Comparison of ENCODE assay signal across 8 cellular contexts in the genomic region with DNA sequence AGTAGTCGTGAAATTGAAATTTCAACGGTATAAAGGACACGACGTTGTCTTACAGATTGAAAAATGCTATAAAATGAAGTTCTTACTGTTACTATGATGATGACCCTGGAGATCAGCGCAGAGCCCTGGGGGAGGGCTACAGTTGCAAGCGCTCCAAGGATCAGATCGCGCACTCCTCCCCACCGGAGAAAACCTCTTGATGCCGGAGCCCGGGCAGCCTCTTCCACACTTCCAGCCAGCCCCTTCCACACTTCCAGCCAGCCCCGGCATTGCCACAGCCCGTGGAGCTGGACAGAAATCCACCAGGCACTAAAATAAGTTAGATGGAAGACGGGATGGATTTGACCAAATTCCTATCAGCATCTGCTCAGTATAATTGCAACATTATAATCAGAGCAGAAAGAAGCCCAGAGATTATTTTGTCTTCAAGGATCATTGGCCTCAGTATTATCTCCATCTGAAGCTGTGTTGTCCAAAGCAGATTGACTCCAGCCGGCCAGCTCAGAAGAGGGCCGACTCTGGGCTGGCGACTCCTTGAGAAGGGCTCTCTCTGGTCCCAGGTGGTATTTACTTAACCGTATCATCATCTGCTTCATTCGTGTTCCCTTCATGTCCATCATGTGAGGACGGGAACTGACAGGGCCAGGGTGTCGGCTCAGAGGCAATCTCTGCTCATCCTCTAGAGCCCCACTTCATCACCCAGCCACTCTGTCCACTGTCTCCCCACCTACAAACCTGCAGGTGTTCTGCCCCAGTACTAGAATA. TPM values are rescaled to one million over a fixed set of nuclear protein-coding genes. Genes with fewer than 3 reads are reported as not detected.
DNase-seq lines count a peak whose midpoint lies in the region; ATAC-seq, FAIRE-seq and TF ChIP-seq lines count a peak whose summit lies in the region.

No MANE protein-coding gene starts in this region.

- no peak overlapping the region for H3K14ac ChIP-seq in mesenchymal stem cell (ENCODE audit: low read length in 2 of 2)

- H2BK120ac ChIP-seq in mesenchymal stem cell (ENCODE audit: low read depth, low read length) = no peak overlapping the region

- H2AK5ac ChIP-seq in mesenchymal stem cell (ENCODE audit: low read length, severe bottlenecking) = peak overlapping the region; percentile 23

- H3K27ac ChIP-seq in left ventricle myocardium inferior (replicated peaks) (peak overlapping the region; percentile 90), K562 (ENCODE audit: extremely low read depth, low read depth, low read length) (no peak overlapping the region), mesenchymal stem cell (ENCODE audit: low read length, poor library complexity, severe bottlenecking) (peak overlapping the region; percentile 64), uterus (peak overlapping the region; percentile 80 to 88)

- 26% methylated on average over 21 of the region's 21 CpGs for whole genome bisulfite sequencing in K562 (ENCODE audit: insufficient coverage, low coverage, missing lambda C conversion rate)
- WGBS in mesenchymal stem cell = 75% methylated on average over 21 of the region's 21 CpGs

- no peak overlapping the region for H4K8ac ChIP-seq in mesenchymal stem cell (ENCODE audit: low read length)

- H3K4me1 ChIP-seq in left ventricle myocardium inferior (peaks cover 46% of the 10 kb centered on the region), K562 (replicated peaks in 1 of 2; ENCODE audit: control insufficient read depth in 2 of 2, insufficient read depth in 2 of 2, low read length in 2 of 2) (peaks cover 6 to 14% of the 10 kb centered on the region in 2 experiments; a peak in 4 of 5 replicates), mesenchymal stem cell (ENCODE audit: control insufficient read depth, insufficient read depth, low read depth, low read length) (peaks cover 17% of the 10 kb centered on the region), uterus (peaks cover 0 to 4% of the 10 kb centered on the region in 2 donors)

- 0 out of 2 replicates have a peak, but pooled peaks cover 6% of the 10 kb centered on the region for H4K20me1 ChIP-seq in K562 (replicated peaks; ENCODE audit: control insufficient read depth, insufficient read depth, low read length)

- peak overlapping the region; percentile 91 for H3K4me3 ChIP-seq in left ventricle myocardium inferior
- H3K4me3 ChIP-seq in K562 = no peak overlapping the region
- H3K4me3 ChIP-seq in mesenchymal stem cell (ENCODE audit: insufficient read depth in 1 of 2, low read depth in 1 of 2, low read length in 2 of 2) = peak overlapping the region in 1 of 2 experiments; percentile 92
- H3K4me3 ChIP-seq in uterus = peak overlapping the region; percentile 33 to 63

- no peak for ATAC-seq in Right ventricle myocardium superior (ENCODE audit: poor library complexity)
- ATAC-seq in K562 = no peak
- no peak for ATAC-seq in HG02973 (IDR thresholded peaks at IDR 0.05; ENCODE audit: unreplicated experiment)

- no peaks in the 10 kb centered on the region for H3K9me1 ChIP-seq in K562 (ENCODE audit: control insufficient read depth, insufficient read depth, low read length)

- DNase-seq in left ventricle myocardium inferior (no peak), Right ventricle myocardium superior (no peak), K562 (ENCODE audit: extremely low read depth in 1 of 4, low spot score in 3 of 4) (no peak), mesenchymal stem cell (no peak), uterus (no peak), dermis blood vessel endothelial cell (no peak), D341Med (ENCODE audit: low spot score) (no peak)

- H4K91ac ChIP-seq in mesenchymal stem cell (ENCODE audit: low read length) = no peak overlapping the region

- no peak for TF ChIP-seq EP300 in K562 (IDR thresholded peaks at IDR 0.05; ENCODE audit: low read length)

- no peaks in the 10 kb centered on the region for H3K9me3 ChIP-seq in left ventricle myocardium inferior (replicated peaks)
- no peaks in the 10 kb centered on the region for H3K9me3 ChIP-seq in K562 (replicated peaks; ENCODE audit: control insufficient read depth, insufficient read depth, low read depth, low read length)
- H3K9me3 ChIP-seq in mesenchymal stem cell (ENCODE audit: control insufficient read depth, low read length) = no peaks in the 10 kb centered on the region
- no peaks in the 10 kb centered on the region for H3K9me3 ChIP-seq in uterus

- H3K36me3 ChIP-seq in left ventricle myocardium inferior = no peaks in the 10 kb centered on the region
- no peaks in the 10 kb centered on the region for H3K36me3 ChIP-seq in K562 (ENCODE audit: control insufficient read depth, insufficient read depth, low read length)
- no peaks in the 10 kb centered on the region for H3K36me3 ChIP-seq in mesenchymal stem cell (ENCODE audit: control insufficient read depth in 1 of 2, insufficient read depth in 2 of 2, low read depth in 1 of 2, low read length in 2 of 2)
- no peaks in the 10 kb centered on the region for H3K36me3 ChIP-seq in uterus

- H3K9ac ChIP-seq in K562 (ENCODE audit: insufficient read depth in 1 of 2, low read depth in 2 of 2, low read length in 2 of 2) (no peak overlapping the region), mesenchymal stem cell (ENCODE audit: low read length) (peak overlapping the region; percentile 79)

- no peak overlapping the region for H3K4ac ChIP-seq in mesenchymal stem cell (ENCODE audit: low read depth in 1 of 2, low read length in 2 of 2)

- H3K4me2 ChIP-seq in K562 (ENCODE audit: insufficient read depth, low read length) = peak overlapping the region; percentile 31
- H3K4me2 ChIP-seq in mesenchymal stem cell (ENCODE audit: low read length, poor library complexity, severe bottlenecking) = peak overlapping the region; percentile 70

- H3K27me3 ChIP-seq in left ventricle myocardium inferior (ENCODE audit: low read depth) (no peaks in the 10 kb centered on the region), K562 (ENCODE audit: control insufficient read depth in 2 of 2, insufficient read depth in 2 of 2, low read length in 2 of 2) (peaks cover 18 to 21% of the 10 kb centered on the region in 2 experiments; a peak in 4 of 5 replicates), mesenchymal stem cell (ENCODE audit: control insufficient read depth in 1 of 2, insufficient read depth in 1 of 2, low read length in 2 of 2) (no peaks in the 10 kb centered on the region), uterus (no peaks in the 10 kb centered on the region)

- TF ChIP-seq CTCF in left ventricle myocardium inferior (IDR thresholded peaks at IDR 0.05; ENCODE audit: borderline replicate concordance) (no peak), K562 (IDR thresholded peaks at IDR 0.05 in 2 of 3, conservative IDR thresholded peaks at IDR 0.05 in 1 of 3; ENCODE audit: insufficient read depth in 2 of 3, low read depth in 1 of 3, low read length in 3 of 3) (no peak), uterus (IDR thresholded peaks at IDR 0.05) (no peak)

- intact Hi-C loops in left ventricle myocardium inferior (cut with micrococcal nuclease) = no loop called here
- intact Hi-C loops in Right ventricle myocardium superior (cut with DNase I) = loop anchor here (2.0 to 5.0 kb wide), 3 partner anchors 113 to 194 kb away; no protein-coding TSS in a partner anchor
- intact Hi-C loops in K562 (cut with micrococcal nuclease) = loop anchor here (5.0 to 10.0 kb wide), 5 partner anchors 52 to 190 kb away; a partner anchor contains a TSS
- intact Hi-C loops in uterus (cut with DNase I; ENCODE audit: low total_unique reads) = loop anchor here (10.0 kb wide), 1 partner anchor 50 kb away; a partner anchor contains a TSS

- H3K18ac ChIP-seq in mesenchymal stem cell (ENCODE audit: low read depth in 1 of 2, low read length in 2 of 2) = no peak overlapping the region

- FAIRE-seq in K562 (lab: Jason Lieb, UNC) = no peak

- CTCF ChIA-PET in K562 (lab: Yijun Ruan, JAX; ENCODE audit: low intra/inter-chr PET ratio) = interaction anchor here (0.7 to 1.5 kb wide), 5 partner anchors 51 to 196 kb away, joined by 3 to 7 read pairs (median 3); no protein-coding TSS in a partner anchor

- peak overlapping the region; percentile 41; the same call in 1 of the 2 replicates for H2AFZ ChIP-seq in K562 (ENCODE audit: low read depth, low read length)
- H2AFZ ChIP-seq in mesenchymal stem cell (ENCODE audit: low read depth, low read length) = no peak overlapping the region

- TF ChIP-seq RAD21 in K562 (CRISPR knock-in tag; conservative IDR thresholded peaks at IDR 0.05 in 1 of 2, IDR thresholded peaks at IDR 0.05 in 1 of 2) = no peak

- peaks cover 9% of the 10 kb centered on the region for H3K79me1 ChIP-seq in mesenchymal stem cell (replicated peaks; ENCODE audit: low read length, poor library complexity, severe bottlenecking)

- TF ChIP-seq POLR2A in K562 (conservative IDR thresholded peaks at IDR 0.05) (no peak), uterus (IDR thresholded peaks at IDR 0.05) (no peak)

- H2BK12ac ChIP-seq in mesenchymal stem cell (ENCODE audit: low read length in 2 of 2) = no peak overlapping the region

- H3K23ac ChIP-seq in mesenchymal stem cell (ENCODE audit: low read length in 2 of 2) = peak overlapping the region in 1 of 2 experiments; percentile 14

- in situ Hi-C loops in K562 (cut with MboI) = no loop called here

- H3K79me2 ChIP-seq in K562 (ENCODE audit: control insufficient read depth, insufficient read depth, low read length) = no peaks in the 10 kb centered on the region

- POLR2A ChIA-PET in K562 (lab: Yijun Ruan, JAX) = interaction anchor here (0.6 to 1.2 kb wide), 5 partner anchors 12 to 1996 kb away, joined by 3 to 4 read pairs (median 3); a partner anchor contains a TSS

- BruUV-seq in K562 (replicated peaks; lab: Mats Ljungman, UMichigan) = no TSS peak

- H2BK15ac ChIP-seq in mesenchymal stem cell (ENCODE audit: low read depth, poor library complexity, severe bottlenecking) = no peak overlapping the region

- H2BK5ac ChIP-seq in mesenchymal stem cell (ENCODE audit: low read depth, low read length, poor library complexity, severe bottlenecking) = no peak overlapping the region

RNA-seq across cellular contexts. Expression of a gene that starts 0.8 kb away (rescaled TPM):
- 92.5 TPM for total RNA-seq in left ventricle myocardium inferior
- total RNA-seq in Right ventricle myocardium superior = 78.9 TPM
- total RNA-seq in K562 (2011; cell fraction: chromatin; rRNA removed; ENCODE audit: low replicate concordance) = 186 and 197 TPM in 2 replicates
- total RNA-seq in K562 (2011; cell fraction: nucleolus; rRNA removed) = 71.9 and 74.6 TPM in 2 replicates
- total RNA-seq in K562 (2011; cell fraction: nucleoplasm; rRNA removed) = 116 and 129 TPM in 2 replicates
- 9.5 and 14.0 TPM in 2 replicates for total RNA-seq in K562 (2014; rRNA removed)
- 15.7 and 17.8 TPM in 2 replicates for total RNA-seq in K562 (2014; rRNA removed; fragmentation: Illumina TruSeq; extraction: Trizol)
- 9.3 and 10.3 TPM in 2 replicates for total RNA-seq in K562 (2015; rRNA removed; fragmentation: Illumina TruSeq; extraction: Trizol)
- total RNA-seq in K562 (2021) = 32.1 and 36.0 TPM in 2 replicates
- 12.3 and 14.2 TPM in 2 replicates for polyA plus RNA-seq in K562 (2011; rRNA removed)
- polyA plus RNA-seq in K562 (2011; cell fraction: cytosol; rRNA removed) = 5.0 and 6.0 TPM in 2 replicates
- 39.1 and 45.0 TPM in 2 replicates for polyA plus RNA-seq in K562 (2011; cell fraction: nucleus; rRNA removed)
- 16.9 and 18.8 TPM in 2 replicates for polyA plus RNA-seq in K562 (2012)
- polyA plus RNA-seq in K562 (2014; fragmentation: Illumina TruSeq; extraction: Trizol) = 22.3 and 27.0 TPM in 2 replicates
- polyA plus RNA-seq in K562 (2014; fragmentation: Nextera tagmentation; extraction: Ambion mirVana) = under 1 TPM; 0.53 to 0.56 TPM
- 13.9 and 15.2 TPM in 2 replicates for polyA plus RNA-seq in K562 (2014; rRNA removed)
- polyA minus RNA-seq in K562 (2011; rRNA and poly(A)+ RNA removed) = 30.0 and 32.4 TPM in 2 replicates
- polyA minus RNA-seq in K562 (2011; cell fraction: cytosol; rRNA and poly(A)+ RNA removed) = 14.7 and 15.1 TPM in 2 replicates
- polyA minus RNA-seq in K562 (2011; cell fraction: nucleus; rRNA and poly(A)+ RNA removed) = 25.6 and 42.9 TPM in 2 replicates
- polyA plus RNA-seq in mesenchymal stem cell (2013, experiment 1 of 2) = 8.3 TPM
- polyA plus RNA-seq in mesenchymal stem cell (2013, experiment 2 of 2) = 6.7 TPM
- total RNA-seq in uterus = 100 to 1,000 TPM in 1 of 4 donors, 10 to 100 TPM in 3; 13.5 to 167 (median 47.2) TPM
- 40.2 and 43.4 TPM in 2 replicates for total RNA-seq in dermis blood vessel endothelial cell

RNA-seq across cellular contexts. Expression of a gene that starts 52.7 kb away (rescaled TPM):
- 20.5 TPM for total RNA-seq in left ventricle myocardium inferior
- total RNA-seq in Right ventricle myocardium superior = 20.3 TPM
- 19.0 and 32.2 TPM in 2 replicates for total RNA-seq in K562 (2011; cell fraction: chromatin; rRNA removed; ENCODE audit: low replicate concordance)
- 21.4 and 24.3 TPM in 2 replicates for total RNA-seq in K562 (2011; cell fraction: nucleolus; rRNA removed)
- 22.4 and 37.3 TPM in 2 replicates for total RNA-seq in K562 (2011; cell fraction: nucleoplasm; rRNA removed)
- total RNA-seq in K562 (2014; rRNA removed) = 17.4 and 23.3 TPM in 2 replicates
- total RNA-seq in K562 (2014; rRNA removed; fragmentation: Illumina TruSeq; extraction: Trizol) = 14.4 and 15.6 TPM in 2 replicates
- total RNA-seq in K562 (2015; rRNA removed; fragmentation: Illumina TruSeq; extraction: Trizol) = 12.6 and 13.3 TPM in 2 replicates
- 35.8 and 39.6 TPM in 2 replicates for total RNA-seq in K562 (2021)
- polyA plus RNA-seq in K562 (2011; rRNA removed) = 19.0 and 21.9 TPM in 2 replicates
- polyA plus RNA-seq in K562 (2011; cell fraction: cytosol; rRNA removed) = 21.6 and 31.5 TPM in 2 replicates
- polyA plus RNA-seq in K562 (2011; cell fraction: nucleus; rRNA removed) = 17.8 and 23.4 TPM in 2 replicates
- 18.4 and 21.4 TPM in 2 replicates for polyA plus RNA-seq in K562 (2012)
- polyA plus RNA-seq in K562 (2014; fragmentation: Illumina TruSeq; extraction: Trizol) = 20.5 and 21.0 TPM in 2 replicates
- polyA plus RNA-seq in K562 (2014; fragmentation: Nextera tagmentation; extraction: Ambion mirVana) = under 1 TPM; 0.35 to 0.72 TPM
- 19.5 and 23.1 TPM in 2 replicates for polyA plus RNA-seq in K562 (2014; rRNA removed)
- 14.3 and 21.6 TPM in 2 replicates for polyA minus RNA-seq in K562 (2011; rRNA and poly(A)+ RNA removed)
- polyA minus RNA-seq in K562 (2011; cell fraction: cytosol; rRNA and poly(A)+ RNA removed) = 12.3 and 19.2 TPM in 2 replicates
- polyA minus RNA-seq in K562 (2011; cell fraction: nucleus; rRNA and poly(A)+ RNA removed) = 8.6 and 12.6 TPM in 2 replicates
- 19.3 TPM for polyA plus RNA-seq in mesenchymal stem cell (2013, experiment 1 of 2)
- polyA plus RNA-seq in mesenchymal stem cell (2013, experiment 2 of 2) = 19.2 TPM
- total RNA-seq in uterus = 10 to 100 TPM; 28.2 to 36.1 (median 31.2) TPM
- 24.8 and 37.6 TPM in 2 replicates for total RNA-seq in dermis blood vessel endothelial cell
